9 cellular contexts compared by ENCODE assay signal in the genomic region with DNA sequence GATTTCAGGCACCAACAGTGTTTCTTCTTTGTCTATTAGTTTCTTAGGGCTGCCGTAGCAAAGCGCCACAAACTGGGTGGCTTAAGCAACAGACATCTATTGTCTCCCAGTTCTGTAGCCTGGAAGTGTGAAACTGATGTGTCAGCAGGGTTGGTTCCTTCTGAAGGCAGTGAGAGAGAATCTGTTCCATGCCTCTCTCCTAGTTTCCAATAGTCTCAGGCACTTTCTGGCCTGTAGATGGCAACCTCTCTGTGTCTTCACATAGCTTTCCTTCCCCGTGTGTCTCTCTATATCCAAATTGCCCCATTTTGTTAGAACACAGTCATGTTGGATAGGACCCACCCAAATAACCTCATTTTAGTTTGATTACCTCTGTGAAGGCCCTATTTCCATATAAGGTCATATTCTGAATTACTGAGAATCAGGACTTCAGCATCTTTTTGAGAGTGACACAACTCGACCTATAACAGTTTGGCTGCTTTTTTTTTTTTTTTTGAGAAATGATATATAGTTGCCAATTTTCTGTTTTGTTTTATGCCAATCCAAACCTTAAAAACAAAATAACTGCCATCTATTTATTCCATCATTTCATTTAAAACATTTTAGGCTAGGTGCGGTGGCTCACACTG.
DNase-seq lines count a peak whose midpoint lies in the region; ATAC-seq and TF ChIP-seq lines count a peak whose summit lies in the region.
"Had no signal": no experiment of that assay in that cellular context is flagged by ENCODE, and none has a peak within 500 bp of the region (broad histone marks: within the 10 kb centered on the region; RNA-seq: fewer than 3 reads in every experiment).

No MANE protein-coding gene starts in this region.

- H2AK9ac ChIP-seq in IMR-90 (replicated peaks; ENCODE audit: low read depth, low read length, poor library complexity): no peak overlapping the region

- H2AFZ ChIP-seq in IMR-90 (replicated peaks; ENCODE audit: low read length, poor library complexity): peak overlapping the region; percentile 85

- DNase-seq in AG04449 (ENCODE audit: low read depth, low spot score): no peak
- DNase-seq in IMR-90: peak; percentile 62
- peak; percentile 21 to 80 for DNase-seq in cardiac muscle cell (ENCODE audit: low read depth in 1 of 2, low spot score in 1 of 2)
- DNase-seq in stromal cell of bone marrow (ENCODE audit: low read depth): peak; percentile 51
- DNase-seq in activated naive CD4-positive, alpha-beta T cell treated with anti-CD3 and anti-CD28 coated beads, Interleukin-2, amount 10 ng/mL, durations not matched to agents 7 days and 5 days: no peak

- peak overlapping the region; percentile 60; the same call in 1 of the 2 replicates for H2BK20ac ChIP-seq in IMR-90 (ENCODE audit: low read depth, low read length)

- no peak overlapping the region for H3K4me2 ChIP-seq in IMR-90 (ENCODE audit: low read depth, low read length)

- H2BK5ac ChIP-seq in IMR-90 (ENCODE audit: low read depth, low read length, poor library complexity, severe bottlenecking): no peak overlapping the region

- no TSS peak for BruUV-seq in IMR-90 (replicated peaks; lab: Mats Ljungman, UMichigan)

- no peaks in the 10 kb centered on the region for H3K9me1 ChIP-seq in IMR-90 (ENCODE audit: insufficient read depth, low read length)

- H3K14ac ChIP-seq in IMR-90 (replicated peaks; ENCODE audit: low read depth, low read length): no peak overlapping the region

- no peaks in the 10 kb centered on the region for H3K9me3 Mint-ChIP-seq in activated naive CD4-positive, alpha-beta T cell treated with anti-CD3 and anti-CD28 coated beads, Interleukin-2, amount 10 ng/mL, durations not matched to agents 7 days and 5 days

- H3K4me1 Mint-ChIP-seq in activated naive CD4-positive, alpha-beta T cell treated with anti-CD3 and anti-CD28 coated beads, Interleukin-2, amount 10 ng/mL, durations not matched to agents 7 days and 5 days: no peaks in the 10 kb centered on the region

- peak; percentile 51 for TF ChIP-seq RAD21 in IMR-90 (IDR thresholded peaks at IDR 0.05; ENCODE audit: low read length)

- H2BK120ac ChIP-seq in IMR-90 (ENCODE audit: low read depth, low read length): peak overlapping the region; percentile 77

- no peak overlapping the region for H3K18ac ChIP-seq in IMR-90 (ENCODE audit: low read depth, low read length)

- H3K27ac ChIP-seq in IMR-90 (ENCODE audit: insufficient read depth, low read length) (no peak overlapping the region), cardiac muscle cell (no peak overlapping the region)
- H3K27ac ChIP-seq: tibial artery had no signal

- H3K79me1 ChIP-seq in IMR-90 (ENCODE audit: low read depth in 1 of 2, low read length in 2 of 2): no peaks in the 10 kb centered on the region

- H3K23ac ChIP-seq in IMR-90 (ENCODE audit: low read depth, low read length): no peak overlapping the region

- no peak overlapping the region for H3K4me3 Mint-ChIP-seq in activated naive CD4-positive, alpha-beta T cell treated with anti-CD3 and anti-CD28 coated beads, Interleukin-2, amount 10 ng/mL, durations not matched to agents 7 days and 5 days

- peak; percentile 58 for ATAC-seq in GM18498 (IDR thresholded peaks at IDR 0.05; ENCODE audit: unreplicated experiment)
- peak; percentile 95 for ATAC-seq in IMR-90 (ENCODE audit: low read depth)
- peak; percentile 92 for ATAC-seq in SK-N-SH treated with all-trans-retinoic acid at 6 μM for 48 hours
- no peak for ATAC-seq in GM21528 (IDR thresholded peaks at IDR 0.05; ENCODE audit: low FRiP score, unreplicated experiment)

- H3K27ac Mint-ChIP-seq in activated naive CD4-positive, alpha-beta T cell treated with anti-CD3 and anti-CD28 coated beads, Interleukin-2, amount 10 ng/mL, durations not matched to agents 7 days and 5 days: no peak overlapping the region

- H3K4me3 ChIP-seq in AG04449 (ENCODE audit: low read depth, low read length): no peak overlapping the region
- H3K4me3 ChIP-seq in IMR-90 (ENCODE audit: insufficient read depth, low read depth, low read length): no peak overlapping the region
- H3K4me3 ChIP-seq in cardiac muscle cell: no peak overlapping the region
- H3K4me3 ChIP-seq: tibial artery had no signal

- intact Hi-C loops in IMR-90 (cut with micrococcal nuclease): loop anchor here (1.0 to 2.0 kb wide), 2 partner anchors 81 to 147 kb away; no protein-coding TSS in a partner anchor

- in situ Hi-C loops in IMR-90 (cut with MboI; ENCODE audit: low sequenced_read_pairs): no loop called here

- no peak overlapping the region for H3K56ac ChIP-seq in IMR-90 (ENCODE audit: extremely low read depth, insufficient read depth, low read length)

- H3K36me3 Mint-ChIP-seq in activated naive CD4-positive, alpha-beta T cell treated with anti-CD3 and anti-CD28 coated beads, Interleukin-2, amount 10 ng/mL, durations not matched to agents 7 days and 5 days: no peaks in the 10 kb centered on the region

- CTCF ChIA-PET in AG04449 (lab: Yijun Ruan, JAX) (interaction anchor here (0.7 to 2.3 kb wide), 16 partner anchors 10 to 149 kb away, joined by 3 to 15 read pairs (median 4); no protein-coding TSS in a partner anchor), IMR-90 (lab: Yijun Ruan, JAX) (interaction anchor here (0.5 to 1.5 kb wide), 12 partner anchors 10 to 117 kb away, joined by 3 to 8 read pairs (median 4); no protein-coding TSS in a partner anchor)
- CTCF ChIA-PET in activated naive CD4-positive, alpha-beta T cell treated with anti-CD3 and anti-CD28 coated beads, Interleukin-2, amount 10 ng/mL, durations not matched to agents 7 days and 5 days (lab: Charles Lee): interaction anchor here (0.6 kb wide), 1 partner anchor 335 kb away, joined by 3 read pairs; no protein-coding TSS in a partner anchor

- H2AK5ac ChIP-seq in IMR-90 (ENCODE audit: low read depth, low read length): peak overlapping the region; percentile 17; the same call in 1 of the 2 replicates

- no peaks in the 10 kb centered on the region for H4K20me1 ChIP-seq in IMR-90 (ENCODE audit: insufficient read depth, low read length)

- peak; percentile 58 for TF ChIP-seq CTCF in AG04449 (IDR thresholded peaks at IDR 0.05; ENCODE audit: insufficient read depth, low read length, missing control alignments)
- TF ChIP-seq CTCF in IMR-90 (conservative IDR thresholded peaks at IDR 0.05; ENCODE audit: low read depth, low read length): peak; percentile 51
- peak; percentile 79 for TF ChIP-seq CTCF in cardiac muscle cell (IDR thresholded peaks at IDR 0.05; ENCODE audit: low read depth, low read length)

- H3K36me3 ChIP-seq in IMR-90 (ENCODE audit: control insufficient read depth, insufficient read depth, low read length): no peaks in the 10 kb centered on the region
- H3K36me3 ChIP-seq in cardiac muscle cell: no peaks in the 10 kb centered on the region
- H3K36me3 ChIP-seq: tibial artery had no signal

- dilution Hi-C loops in IMR-90 (cut with HindIII; ENCODE audit: low sequenced_read_pairs, unreplicated experiment): no loop called here

- H3K4me1 ChIP-seq in IMR-90 (ENCODE audit: control insufficient read depth, insufficient read depth, low read length) (no peaks in the 10 kb centered on the region), cardiac muscle cell (ENCODE audit: low read depth) (no peaks in the 10 kb centered on the region)
- H3K4me1 ChIP-seq: tibial artery had no signal

- H4K91ac ChIP-seq in IMR-90 (ENCODE audit: insufficient read depth, low read depth, low read length): no peak overlapping the region

- H3K27me3 Mint-ChIP-seq in activated naive CD4-positive, alpha-beta T cell treated with anti-CD3 and anti-CD28 coated beads, Interleukin-2, amount 10 ng/mL, durations not matched to agents 7 days and 5 days: peaks cover 4% of the 10 kb centered on the region

- H4K5ac ChIP-seq in IMR-90 (ENCODE audit: low read depth, low read length): no peak overlapping the region

- no peak overlapping the region for H4K8ac ChIP-seq in IMR-90 (ENCODE audit: low read depth in 2 of 2, low read length in 2 of 2)

- WGBS in IMR-90 (ENCODE audit: extremely low coverage in 2 of 2, insufficient read length in 1 of 2), 2 experiments: 20% methylated on average over 1 of the region's 5 CpGs; no CpG with 5 or more reads in 1 of the 2 experiments

- 0 out of 3 replicates have a peak overlapping the region, but pooled peaks have one; percentile 1 for H2BK15ac ChIP-seq in IMR-90 (ENCODE audit: low read depth, low read length)

- H3K4ac ChIP-seq in IMR-90 (ENCODE audit: low read depth, low read length): 0 out of 2 replicates have a peak overlapping the region, but pooled peaks have one; percentile 35

- no peaks in the 10 kb centered on the region for H3K27me3 ChIP-seq in IMR-90 (ENCODE audit: control insufficient read depth, insufficient read depth, low read length)
- H3K27me3 ChIP-seq in cardiac muscle cell: no peaks in the 10 kb centered on the region
- H3K27me3 ChIP-seq: tibial artery had no signal

- no peak overlapping the region for H3K9ac ChIP-seq in IMR-90 (ENCODE audit: low read depth, low read length)

- no peaks in the 10 kb centered on the region for H3K9me3 ChIP-seq in IMR-90 (ENCODE audit: control insufficient read depth, insufficient read depth, low read length)
- H3K9me3 ChIP-seq in cardiac muscle cell (ENCODE audit: low read depth): no peaks in the 10 kb centered on the region

- POLR2A ChIA-PET in AG04449 (lab: Yijun Ruan, JAX) (no interaction called here), IMR-90 (lab: Charles Lee; ENCODE audit: unreplicated experiment) (interaction anchor here (0.6 kb wide), 1 partner anchor 23 kb away, joined by 8 read pairs; no protein-coding TSS in a partner anchor)

- no peak for TF ChIP-seq POLR2A in IMR-90 (IDR thresholded peaks at IDR 0.05; ENCODE audit: low read depth, low read length)

TF ChIP-seq in IMR-90, 13 proteins besides CTCF, POLR2A, EP300 and RAD21 (continues in another document):
- TF ChIP-seq MXI1 (IDR thresholded peaks at IDR 0.05; ENCODE audit: borderline replicate concordance, low read depth, low read length): no peak
- TF ChIP-seq RFX5 (IDR thresholded peaks at IDR 0.05; ENCODE audit: low read depth, low read length): no peak

Comparison
In these comparisons a context has a peak if more than half of its experiments do, and no peak if none do; other contexts are left out.
1. DNase-seq: peak in IMR-90 (single experiment), cardiac muscle cell (2 of 2) and stromal cell of bone marrow (single experiment); none in AG04449 (single experiment) and activated naive CD4-positive, alpha-beta T cell treated with anti-CD3 and anti-CD28 coated beads, Interleukin-2, amount 10 ng/mL, durations not matched to agents 7 days and 5 days (single experiment).
2. Peak in every context shown above with its lines, with median percentiles within 50 percentile points of each other: CTCF ChIP-seq.